9 cellular contexts compared by ENCODE assay signal in genomic region chr6:113596907-113597583, GRCh38.
A peak's percentile ranks its signal among the peaks of the same experiment; 100 is the strongest.
DNase-seq lines count a peak whose midpoint lies in the region; ATAC-seq and TF ChIP-seq lines count a peak whose summit lies in the region.
"Had no signal": no experiment of that assay in that cellular context is flagged by ENCODE, and none has a peak within 500 bp of the region (broad histone marks: within the 10 kb centered on the region; RNA-seq: fewer than 3 reads in every experiment).

No MANE protein-coding gene starts in this region.

- TF ChIP-seq CTCF in brain (conservative IDR thresholded peaks at IDR 0.05) (no peak), osteoblast (IDR thresholded peaks at IDR 0.05; ENCODE audit: extremely low read depth, low read depth, low read length) (no peak), BE2C (IDR thresholded peaks at IDR 0.05; ENCODE audit: low read depth, low read length) (no peak)

- H2AFZ ChIP-seq in osteoblast (ENCODE audit: low read length), result no peak overlapping the region

- no peaks in the 10 kb centered on the region for H3K27me3 Mint-ChIP-seq in brain
- no peaks in the 10 kb centered on the region for H3K27me3 Mint-ChIP-seq in effector memory CD8-positive, alpha-beta T cell

- H3K9me3 ChIP-seq in osteoblast (ENCODE audit: low read depth, low read length), result no peaks in the 10 kb centered on the region
- H3K9me3 ChIP-seq in BE2C, result no peaks in the 10 kb centered on the region; the same call in 1 of the 2 replicates

- DNase-seq in GM04504 (ENCODE audit: low read depth) (peak; percentile 59), NCI-H1092 treated with DMSO at 0.1 percent for 48 hours (lab: John Stamatoyannopoulos, UW) (peak; percentile 64), osteoblast (ENCODE audit: insufficient read length, low spot score, missing footprints) (peak; percentile 22), RKO (ENCODE audit: low spot score) (no peak), BE2C (no peak), putamen (ENCODE audit: low spot score) (no peak)
- no peak for DNase-seq in effector memory CD8-positive, alpha-beta T cell
- DNase-seq: activated naive CD4-positive, alpha-beta T cell treated with Interleukin-2 at 50 U/mL for 16 hours had no signal

- no peaks in the 10 kb centered on the region for H3K79me2 ChIP-seq in osteoblast (ENCODE audit: insufficient read depth, low read length)

- no peaks in the 10 kb centered on the region for H3K27me3 ChIP-seq in osteoblast (ENCODE audit: insufficient read depth, low read length)
- no peaks in the 10 kb centered on the region for H3K27me3 ChIP-seq in BE2C

- H3K4me1 ChIP-seq in osteoblast (ENCODE audit: insufficient read depth, low read length) (peaks cover 24% of the 10 kb centered on the region), BE2C (no peaks in the 10 kb centered on the region; the same call in 1 of the 2 replicates)

- no peak for ATAC-seq in effector memory CD8-positive, alpha-beta T cell (replicated peaks)

- peaks cover 52% of the 10 kb centered on the region for H3K4me1 Mint-ChIP-seq in brain
- no peaks in the 10 kb centered on the region for H3K4me1 Mint-ChIP-seq in effector memory CD8-positive, alpha-beta T cell (ENCODE audit: low read depth in 2 of 2)

- peak overlapping the region; percentile 52 to 91 (median 83) for H3K27ac Mint-ChIP-seq in brain
- H3K27ac Mint-ChIP-seq in effector memory CD8-positive, alpha-beta T cell, result no peak overlapping the region

- H3K36me3 Mint-ChIP-seq in brain, result no peaks in the 10 kb centered on the region
- peaks cover 4% of the 10 kb centered on the region for H3K36me3 Mint-ChIP-seq in effector memory CD8-positive, alpha-beta T cell (ENCODE audit: insufficient read depth)

- no peaks in the 10 kb centered on the region for H4K20me1 ChIP-seq in osteoblast (ENCODE audit: insufficient read depth, low read length)

- H3K27ac ChIP-seq in osteoblast (ENCODE audit: low read depth, low read length), result peak overlapping the region; percentile 76

- H3K4me3 Mint-ChIP-seq in brain, result peak overlapping the region in 4 of 5 experiments; percentile 12 to 57 (median 34)
- no peak overlapping the region for H3K4me3 Mint-ChIP-seq in effector memory CD8-positive, alpha-beta T cell

- H3K9me3 Mint-ChIP-seq in brain, result peaks cover 0 to 8% (median 2%) of the 10 kb centered on the region in 5 experiments
- H3K9me3 Mint-ChIP-seq in effector memory CD8-positive, alpha-beta T cell, result peaks cover 0 to 2% of the 10 kb centered on the region in 2 donors

- H3K36me3 ChIP-seq in osteoblast (ENCODE audit: insufficient read depth, low read length) (no peaks in the 10 kb centered on the region), BE2C (no peaks in the 10 kb centered on the region)

- no peak overlapping the region for H3K4me2 ChIP-seq in osteoblast (ENCODE audit: insufficient read depth, low read length)

- H3K4me3 ChIP-seq in osteoblast (ENCODE audit: insufficient read depth, low read length), result no peak overlapping the region
- no peak overlapping the region for H3K4me3 ChIP-seq in BE2C (ENCODE audit: low read depth, low read length)

Comparison
In these comparisons a context has a peak if more than half of its experiments do, and no peak if none do; other contexts are left out.
1. DNase-seq: peak in GM04504 (single experiment), NCI-H1092 treated with DMSO at 0.1 percent for 48 hours (single experiment) and osteoblast (single experiment); none in RKO (single experiment), BE2C (single experiment), putamen (single experiment) and effector memory CD8-positive, alpha-beta T cell (0 of 3).
2. H3K27ac Mint-ChIP-seq: peak in brain (5 of 5); none in effector memory CD8-positive, alpha-beta T cell (0 of 2).
3. H3K4me3 Mint-ChIP-seq: peak in brain (4 of 5); none in effector memory CD8-positive, alpha-beta T cell (0 of 2).